7 cellular contexts compared by ENCODE assay signal in genomic region chr14:79649856-79650255, GRCh38.
"Had no signal": no experiment of that assay in that cellular context is flagged by ENCODE, and none has a peak within 500 bp of the region (broad histone marks: within the 10 kb centered on the region; RNA-seq: fewer than 3 reads in every experiment).

No MANE protein-coding gene starts in this region.

- DNase-seq: GM23248, GOT3, H7, HCEC 1CT, IMR-90, Karpas-422 had no signal

- ATAC-seq: K562 had no signal
